Comparison of ENCODE assay signal across 8 cellular contexts in genomic region chr18:62505669-62506494, GRCh38. TPM values are rescaled to one million over a fixed set of nuclear protein-coding genes. Genes with fewer than 3 reads are reported as not detected.
DNase-seq lines count a peak whose midpoint lies in the region; ATAC-seq and TF ChIP-seq lines count a peak whose summit lies in the region.

No MANE protein-coding gene starts in this region.

- H4K20me1 ChIP-seq in KMS-11 (ENCODE audit: insufficient read depth): no peaks in the 10 kb centered on the region

- CTCF ChIA-PET in Caco-2 (lab: Charles Lee): no interaction called here

- no peaks in the 10 kb centered on the region for H3K27me3 Mint-ChIP-seq in Caco-2 (ENCODE audit: insufficient read depth, unreplicated experiment)

- H3K4me1 Mint-ChIP-seq in Caco-2 (ENCODE audit: low read depth, unreplicated experiment): no peaks in the 10 kb centered on the region

- BruUV-seq in Caco-2 (replicated peaks; lab: Mats Ljungman, UMichigan): no TSS peak

- H3K36me3 ChIP-seq in KMS-11 (ENCODE audit: insufficient read depth) (no peaks in the 10 kb centered on the region), right atrium auricular region (no peaks in the 10 kb centered on the region), Caco-2 (ENCODE audit: control insufficient read depth, insufficient read depth, low read length) (no peaks in the 10 kb centered on the region)

- no peaks in the 10 kb centered on the region for H3K36me3 Mint-ChIP-seq in Caco-2 (ENCODE audit: insufficient read depth, unreplicated experiment)

- H3K9me3 ChIP-seq in right atrium auricular region (no peaks in the 10 kb centered on the region), Caco-2 (no peaks in the 10 kb centered on the region)

- H3K4me1 ChIP-seq in KMS-11 (ENCODE audit: low read depth, poor library complexity, severe bottlenecking): peaks cover 17% of the 10 kb centered on the region
- H3K4me1 ChIP-seq in right atrium auricular region: no peaks in the 10 kb centered on the region
- no peaks in the 10 kb centered on the region for H3K4me1 ChIP-seq in Caco-2

- peak; percentile 94 for ATAC-seq in GM21528 (IDR thresholded peaks at IDR 0.05; ENCODE audit: low FRiP score, unreplicated experiment)

- H3K27ac ChIP-seq in KMS-11: no peak overlapping the region
- peak overlapping the region; percentile 33 to 43 for H3K27ac ChIP-seq in right atrium auricular region

- H3K27me3 ChIP-seq in KMS-11 (ENCODE audit: insufficient read depth, low read depth) (peaks cover 13% of the 10 kb centered on the region; the same call in 1 of the 2 replicates), right atrium auricular region (no peaks in the 10 kb centered on the region), Caco-2 (replicated peaks; ENCODE audit: control insufficient read depth, insufficient read depth, low read length) (no peaks in the 10 kb centered on the region)

- no peak overlapping the region for H2AFZ ChIP-seq in KMS-11 (ENCODE audit: low read depth)

- no peak overlapping the region for H3K27ac Mint-ChIP-seq in Caco-2 (ENCODE audit: unreplicated experiment)

- no peaks in the 10 kb centered on the region for H3K9me3 Mint-ChIP-seq in Caco-2 (ENCODE audit: unreplicated experiment)

- TF ChIP-seq CTCF in KMS-11 (conservative IDR thresholded peaks at IDR 0.05; ENCODE audit: low read depth, low read length) (no peak), right atrium auricular region (IDR thresholded peaks at IDR 0.05) (no peak), Caco-2 (IDR thresholded peaks at IDR 0.05; ENCODE audit: insufficient read depth in 1 of 2, low read depth in 1 of 2, low read length in 1 of 2, severe bottlenecking in 1 of 2, unreplicated experiment in 1 of 2) (no peak)

- peak; percentile 51 for DNase-seq in ELR (ENCODE audit: low read depth)
- peak; percentile 35 for DNase-seq in activated T-cell treated with anti-CD3 and anti-CD28 coated beads, Interleukin-2, amount 50 U/mL, for 1 hour
- no peak for DNase-seq in right atrium auricular region (ENCODE audit: low spot score)
- DNase-seq in stimulated activated CD4-positive, alpha-beta T cell treated with anti-CD3 and anti-CD28 coated beads, TNF-alpha, amount 100 ng/mL, for 4 hours (ENCODE audit: low read depth in 3 of 3): peak in 2 of 3 experiments; percentile 6 to 19
- DNase-seq in Caco-2: no peak
- no peak for DNase-seq in amniotic stem cell (lab: John Stamatoyannopoulos, UW)

- H3K9ac ChIP-seq in KMS-11: no peak overlapping the region

- H3K4me3 Mint-ChIP-seq in Caco-2 (ENCODE audit: unreplicated experiment): no peak overlapping the region

- POLR2A ChIA-PET in Caco-2 (lab: Charles Lee): interaction anchor here (0.7 kb wide), 1 partner anchor 62 kb away, joined by 3 read pairs; no protein-coding TSS in a partner anchor

- H3K4me3 ChIP-seq in KMS-11 (IDR thresholded peaks at IDR 0.05; ENCODE audit: insufficient read depth, low read depth, low read length): no peak overlapping the region
- peak overlapping the region; percentile 22 to 42 for H3K4me3 ChIP-seq in right atrium auricular region
- no peak overlapping the region for H3K4me3 ChIP-seq in Caco-2 (ENCODE audit: low read depth, low read length)

- peak overlapping the region; percentile 67 for H3K4me2 ChIP-seq in KMS-11

- H3K79me2 ChIP-seq in KMS-11 (ENCODE audit: insufficient read depth, low read depth): no peaks in the 10 kb centered on the region

- intact Hi-C loops in Caco-2 (cut with micrococcal nuclease; ENCODE audit: unreplicated experiment): no loop called here

RNA-seq across cellular contexts. Expression of gene ZCCHC2, which starts 16.9 kb away (rescaled TPM):
- total RNA-seq in right atrium auricular region (10 to 100 TPM; 12.9 to 16.8 TPM), Caco-2 (2022) (6.9 and 8.9 TPM in 2 replicates)

Comparison
In these comparisons a context has a peak if more than half of its experiments do, and no peak if none do; other contexts are left out.
1. DNase-seq: peak in ELR (single experiment), activated T-cell treated with anti-CD3 and anti-CD28 coated beads, Interleukin-2, amount 50 U/mL, for 1 hour (single experiment) and stimulated activated CD4-positive, alpha-beta T cell treated with anti-CD3 and anti-CD28 coated beads, TNF-alpha, amount 100 ng/mL, for 4 hours (2 of 3); none in right atrium auricular region (single experiment), Caco-2 (0 of 2) and amniotic stem cell (single experiment).
2. H3K4me3 ChIP-seq: peak in right atrium auricular region (2 of 2); none in KMS-11 (single experiment) and Caco-2 (single experiment).